8 cellular contexts compared by ENCODE assay signal in the genomic region with DNA sequence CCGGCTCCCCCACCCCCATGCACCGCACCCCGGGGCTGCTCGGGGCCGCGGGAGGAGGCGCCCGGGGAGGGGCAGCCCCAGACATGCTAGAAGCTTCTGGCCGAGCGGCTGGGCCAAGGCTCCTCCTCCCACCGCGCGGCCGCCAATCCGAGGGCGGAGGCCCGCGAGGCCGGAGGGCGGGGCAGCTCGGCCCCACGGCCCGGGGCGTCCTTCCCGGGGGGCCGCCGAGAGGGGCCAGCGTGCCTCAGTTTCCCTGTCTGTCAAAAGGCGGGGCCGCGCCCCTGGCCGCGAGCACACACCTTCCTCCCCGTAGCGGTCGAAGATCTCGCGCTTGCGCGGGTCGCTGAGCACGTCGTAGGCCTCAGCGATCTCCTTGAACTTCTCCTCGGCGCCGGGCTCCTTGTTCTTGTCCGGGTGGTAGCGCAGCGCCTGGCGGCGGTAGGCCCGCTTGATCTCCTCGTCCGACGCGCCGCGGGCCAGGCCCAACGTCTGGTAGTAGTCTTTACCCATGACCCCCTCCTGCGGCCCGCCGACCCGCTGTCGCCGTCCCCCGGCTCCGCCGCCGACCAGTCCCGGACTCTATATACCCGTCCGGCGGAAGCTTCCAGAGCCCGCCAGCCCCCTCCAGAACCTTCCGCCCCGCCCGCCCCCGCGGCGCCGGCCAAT. TPM values are rescaled to one million over a fixed set of nuclear protein-coding genes. Genes with fewer than 3 reads are reported as not detected.
DNase-seq lines count a peak whose midpoint lies in the region; ATAC-seq and TF ChIP-seq lines count a peak whose summit lies in the region.

A gene (minus strand): TSS at position 558 of the 666 bp plus-strand sequence. CDS start 48 bp downstream, at position 510.

- TF ChIP-seq CTCF in GM20000 (IDR thresholded peaks at IDR 0.05; ENCODE audit: extremely low read depth, missing control alignments), result no peak
- no peak for TF ChIP-seq CTCF in progenitor cell of endocrine pancreas (IDR thresholded peaks at IDR 0.05; ENCODE audit: unreplicated experiment)

- no peaks in the 10 kb centered on the region for H3K27me3 Mint-ChIP-seq in progenitor cell of endocrine pancreas

- H3K27ac ChIP-seq in angular gyrus (ENCODE audit: low read depth, low read length), result peak within 1 kb of the TSS; percentile 100

- H3K4me3 Mint-ChIP-seq in progenitor cell of endocrine pancreas (ENCODE audit: low read depth), result peak within 1 kb of the TSS; percentile 91

- intact Hi-C loops in left ventricle myocardium superior (cut with micrococcal nuclease), result no loop called here

- peak; percentile 82 for DNase-seq in ELR (ENCODE audit: low read depth)
- peak; percentile 97 for DNase-seq in GM20000 (ENCODE audit: low spot score)
- DNase-seq in HK-2 (ENCODE audit: unreplicated experiment), result peak; percentile 73
- peak; percentile 63 for DNase-seq in SK-N-DZ (ENCODE audit: low spot score)
- peak; percentile 91 for DNase-seq in left ventricle myocardium superior
- peak; percentile 46 for DNase-seq in progenitor cell of endocrine pancreas (ENCODE audit: low spot score, unreplicated experiment)
- DNase-seq in NAMALWA (ENCODE audit: low spot score), result no peak

- peaks cover 20% of the 10 kb centered on the region for H3K36me3 Mint-ChIP-seq in progenitor cell of endocrine pancreas (ENCODE audit: insufficient read depth)

- H3K4me1 Mint-ChIP-seq in progenitor cell of endocrine pancreas (ENCODE audit: low read depth), result peaks cover 40% of the 10 kb centered on the region

- peak; percentile 86 for ATAC-seq in left ventricle myocardium superior

- no peaks in the 10 kb centered on the region for H3K9me3 Mint-ChIP-seq in progenitor cell of endocrine pancreas (ENCODE audit: low read depth)

- peak within 1 kb of the TSS; percentile 98 for H3K27ac Mint-ChIP-seq in progenitor cell of endocrine pancreas

RNA-seq across cellular contexts. Expression of the gene that starts here (rescaled TPM):
- polyA plus RNA-seq in SK-N-DZ (2014; cell fraction: cytosol; rRNA removed), result 65.5 and 66.5 TPM in 2 replicates
- 34.4 and 37.4 TPM in 2 replicates for polyA plus RNA-seq in SK-N-DZ (2014; cell fraction: nucleus; rRNA removed)
- total RNA-seq in left ventricle myocardium superior (47.9 TPM), progenitor cell of endocrine pancreas (94.7 and 97.0 TPM in 2 replicates)
